1 cellular context compared by ENCODE assay signal in genomic region chr15:80154336-80154735, GRCh38.
TF ChIP-seq lines count a peak whose summit lies in the region.

No MANE protein-coding gene starts in this region.

TF ChIP-seq in GM23338, 12 proteins besides CTCF, POLR2A, EP300 and RAD21 (continued from another document):
- no peak for TF ChIP-seq REST (IDR thresholded peaks at IDR 0.05; ENCODE audit: unreplicated experiment)
- no peak for TF ChIP-seq CREB1 (CRISPR knock-in tag; IDR thresholded peaks at IDR 0.05; ENCODE audit: low read depth)
- no peak for TF ChIP-seq ETS1 (IDR thresholded peaks at IDR 0.05)
- no peak for TF ChIP-seq EZH2phosphoT487 (IDR thresholded peaks at IDR 0.05; ENCODE audit: unreplicated experiment)
- TF ChIP-seq ZNF462 (CRISPR knock-in tag; IDR thresholded peaks at IDR 0.05) = no peak
- no peak for TF ChIP-seq EZH2 (IDR thresholded peaks at IDR 0.05; ENCODE audit: low read depth, unreplicated experiment)
- no peak for TF ChIP-seq ZNF331 (CRISPR knock-in tag; IDR thresholded peaks at IDR 0.05; ENCODE audit: low read depth)
- TF ChIP-seq ZNF114 (CRISPR knock-in tag; IDR thresholded peaks at IDR 0.05) = no peak
